ENCODE assay signal across 16 cellular contexts in the genomic region with DNA sequence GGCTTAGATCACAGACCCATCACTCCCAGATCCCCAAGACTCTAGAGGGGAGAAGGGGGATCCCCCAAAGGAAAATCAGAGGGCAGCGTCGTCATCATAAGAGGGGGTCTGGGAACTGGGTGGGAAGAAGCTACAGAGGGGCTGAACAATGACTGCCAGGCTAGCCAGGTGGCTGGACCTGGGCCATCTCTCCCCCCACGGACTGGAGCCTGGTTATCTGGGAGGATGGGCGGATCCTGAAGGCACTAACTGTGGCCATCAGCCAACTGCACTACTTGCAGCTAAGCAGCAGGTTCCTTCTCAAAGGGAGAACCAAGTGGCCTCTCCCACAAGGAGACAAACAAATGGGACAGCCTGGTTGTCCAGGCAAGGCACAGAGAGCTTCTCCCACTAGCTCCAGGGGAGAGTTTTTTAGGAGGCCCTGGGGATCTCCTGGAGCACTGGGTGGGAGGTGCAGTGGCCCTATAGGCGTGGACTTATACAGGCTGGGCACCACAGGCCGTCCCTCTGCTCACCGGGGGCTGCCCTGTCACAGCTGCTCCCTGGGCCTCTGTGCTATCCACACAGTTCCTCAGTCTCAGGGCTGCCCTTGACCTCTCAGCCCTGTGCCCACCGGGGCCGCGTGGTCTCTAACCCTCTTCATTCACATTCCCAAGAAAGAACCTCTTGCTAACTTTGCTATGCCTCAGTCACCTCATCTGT. TPM values are rescaled to one million over a fixed set of nuclear protein-coding genes. Genes with fewer than 3 reads are reported as not detected.
DNase-seq lines count a peak whose midpoint lies in the region; TF ChIP-seq lines count a peak whose summit lies in the region.
"Had no signal": no experiment of that assay in that cellular context is flagged by ENCODE, and none has a peak within 500 bp of the region (broad histone marks: within the 10 kb centered on the region; RNA-seq: fewer than 3 reads in every experiment).

No MANE protein-coding gene starts in this region.

- peak overlapping the region; percentile 46; the same call in 1 of the 2 replicates for H3K9ac ChIP-seq in BLaER1
- H3K9ac ChIP-seq in Loucy (ENCODE audit: low read depth, low read length, poor library complexity, severe bottlenecking), result no peak overlapping the region
- H3K9ac ChIP-seq in colonic mucosa (ENCODE audit: low read depth in 2 of 2, low read length in 2 of 2), result no peak overlapping the region

- TF ChIP-seq CTCF in Loucy (conservative IDR thresholded peaks at IDR 0.05; ENCODE audit: low read length) (no peak), colonic mucosa (IDR thresholded peaks at IDR 0.05) (no peak), osteoblast (IDR thresholded peaks at IDR 0.05; ENCODE audit: extremely low read depth, low read depth, low read length) (no peak)

- no peaks in the 10 kb centered on the region for H3K27me3 ChIP-seq in BLaER1
- no peaks in the 10 kb centered on the region for H3K27me3 ChIP-seq in Loucy (ENCODE audit: insufficient read depth, low read length, poor library complexity, severe bottlenecking)
- H3K27me3 ChIP-seq in colonic mucosa, result no peaks in the 10 kb centered on the region
- no peaks in the 10 kb centered on the region for H3K27me3 ChIP-seq in osteoblast (ENCODE audit: insufficient read depth, low read length)
- H3K27me3 ChIP-seq: gastroesophageal sphincter, SJSA1 had no signal

- intact Hi-C loops in colonic mucosa (cut with DNase I), result loop anchor here (2.0 to 10.0 kb wide), 3 partner anchors 53 to 455 kb away; no protein-coding TSS in a partner anchor

- H3K27ac ChIP-seq in BLaER1, result peak overlapping the region; percentile 68
- peak overlapping the region; percentile 50 for H3K27ac ChIP-seq in colonic mucosa
- no peak overlapping the region for H3K27ac ChIP-seq in osteoblast (ENCODE audit: low read depth, low read length)
- H3K27ac ChIP-seq: SJSA1 had no signal

- no peaks in the 10 kb centered on the region for H4K20me1 ChIP-seq in BLaER1
- no peaks in the 10 kb centered on the region for H4K20me1 ChIP-seq in Loucy (ENCODE audit: insufficient read depth, low read length, poor library complexity, severe bottlenecking)
- no peaks in the 10 kb centered on the region for H4K20me1 ChIP-seq in osteoblast (ENCODE audit: insufficient read depth, low read length)

- H3K9me2 ChIP-seq in Loucy (replicated peaks; ENCODE audit: low read depth, low read length), result no peaks in the 10 kb centered on the region

- H3K36me3 ChIP-seq in BLaER1 (no peaks in the 10 kb centered on the region), Loucy (ENCODE audit: insufficient read depth, low read length) (no peaks in the 10 kb centered on the region), colonic mucosa (no peaks in the 10 kb centered on the region), osteoblast (ENCODE audit: insufficient read depth, low read length) (no peaks in the 10 kb centered on the region)
- H3K36me3 ChIP-seq: gastroesophageal sphincter, SJSA1 had no signal

- H3K79me2 ChIP-seq in Loucy (ENCODE audit: insufficient read depth, low read length) (no peaks in the 10 kb centered on the region), osteoblast (ENCODE audit: insufficient read depth, low read length) (no peaks in the 10 kb centered on the region)

- no peak for DNase-seq in colonic mucosa
- DNase-seq in osteoblast (ENCODE audit: insufficient read length, low spot score, missing footprints), result peak; percentile 71
- DNase-seq in stimulated activated CD4-positive, alpha-beta T cell treated with anti-CD3 and anti-CD28 coated beads, Interleukin-4, amount 100 ng/mL, for 4 hours, result no peak
- no peak for DNase-seq in stimulated activated CD4-positive, alpha-beta T cell treated with anti-CD3 and anti-CD28 coated beads, Interleukin-1b, Interleukin-23, amount 100 ng/mL, for 48 hours
- DNase-seq in DMS114 treated with DMSO at 0.1 percent for 48 hours (lab: John Stamatoyannopoulos, UW; ENCODE audit: unreplicated experiment), result no peak
- no peak for DNase-seq in SKM-1 (lab: John Stamatoyannopoulos, UW; ENCODE audit: unreplicated experiment)
- DNase-seq: NCI-H1105; NCI-H345; stimulated activated naive CD4-positive, alpha-beta T cell treated with Interleukin-2 at 50 U/mL for 16 hours; T1000 had no signal

- H3K4me3 ChIP-seq in BLaER1 (no peak overlapping the region), Loucy (ENCODE audit: low read length, poor library complexity, severe bottlenecking) (no peak overlapping the region), colonic mucosa (no peak overlapping the region), osteoblast (ENCODE audit: insufficient read depth, low read length) (no peak overlapping the region)
- H3K4me3 ChIP-seq: gastroesophageal sphincter, SJSA1 had no signal

- H3K4me2 ChIP-seq in BLaER1, result peak overlapping the region; percentile 80
- H3K4me2 ChIP-seq in Loucy (ENCODE audit: low read depth, low read length, poor library complexity, severe bottlenecking), result no peak overlapping the region
- H3K4me2 ChIP-seq in osteoblast (ENCODE audit: insufficient read depth, low read length), result no peak overlapping the region

- no peaks in the 10 kb centered on the region for H3F3A ChIP-seq in Loucy (ENCODE audit: low read depth)

- H3K9me3 ChIP-seq in BLaER1 (no peaks in the 10 kb centered on the region), Loucy (ENCODE audit: insufficient read depth, low read depth, low read length) (no peaks in the 10 kb centered on the region), colonic mucosa (no peaks in the 10 kb centered on the region), osteoblast (ENCODE audit: low read depth, low read length) (no peaks in the 10 kb centered on the region)
- H3K9me3 ChIP-seq: gastroesophageal sphincter, SJSA1 had no signal

- H2AFZ ChIP-seq in Loucy (ENCODE audit: low read length), result peak overlapping the region; percentile 46; the same call in 1 of the 2 replicates
- no peak overlapping the region for H2AFZ ChIP-seq in osteoblast (ENCODE audit: low read length)

- H3K4me1 ChIP-seq in BLaER1 (peaks cover 75% of the 10 kb centered on the region), Loucy (ENCODE audit: insufficient read depth, low read length, poor library complexity, severe bottlenecking) (peaks cover 17% of the 10 kb centered on the region), colonic mucosa (peaks cover 5% of the 10 kb centered on the region), osteoblast (ENCODE audit: insufficient read depth, low read length) (peaks cover 22% of the 10 kb centered on the region)

RNA-seq across cellular contexts. Expression of a gene that starts 15.4 kb away (rescaled TPM):
- total RNA-seq in colonic mucosa (1 to 10 TPM in 1 of 2 donors, under 1 TPM in 1; 0.91 to 1.4 TPM), osteoblast (0.72 and 1.8 TPM in 2 replicates)
- total RNA-seq: activated T-helper 2 cell treated with anti-CD3 and anti-CD28 coated beads, Interferon-gamma antibody, Interleukin-2, Interleukin-4, amounts not matched to agents 10 μg/mL and 5 μg/mL and 100 μg/mL, durations not matched to agents 14 hours and 24 hours and 36 hours; neural crest cell; SJSA1 had no signal

RNA-seq across cellular contexts. Expression of a gene that starts 20.5 kb away (rescaled TPM):
- total RNA-seq in colonic mucosa (10 to 100 TPM in 1 of 2 donors, 1 to 10 TPM in 1; 8.6 to 13.4 TPM), osteoblast (50.1 and 67.0 TPM in 2 replicates)
